8 cellular contexts compared by ENCODE assay signal in the genomic region with DNA sequence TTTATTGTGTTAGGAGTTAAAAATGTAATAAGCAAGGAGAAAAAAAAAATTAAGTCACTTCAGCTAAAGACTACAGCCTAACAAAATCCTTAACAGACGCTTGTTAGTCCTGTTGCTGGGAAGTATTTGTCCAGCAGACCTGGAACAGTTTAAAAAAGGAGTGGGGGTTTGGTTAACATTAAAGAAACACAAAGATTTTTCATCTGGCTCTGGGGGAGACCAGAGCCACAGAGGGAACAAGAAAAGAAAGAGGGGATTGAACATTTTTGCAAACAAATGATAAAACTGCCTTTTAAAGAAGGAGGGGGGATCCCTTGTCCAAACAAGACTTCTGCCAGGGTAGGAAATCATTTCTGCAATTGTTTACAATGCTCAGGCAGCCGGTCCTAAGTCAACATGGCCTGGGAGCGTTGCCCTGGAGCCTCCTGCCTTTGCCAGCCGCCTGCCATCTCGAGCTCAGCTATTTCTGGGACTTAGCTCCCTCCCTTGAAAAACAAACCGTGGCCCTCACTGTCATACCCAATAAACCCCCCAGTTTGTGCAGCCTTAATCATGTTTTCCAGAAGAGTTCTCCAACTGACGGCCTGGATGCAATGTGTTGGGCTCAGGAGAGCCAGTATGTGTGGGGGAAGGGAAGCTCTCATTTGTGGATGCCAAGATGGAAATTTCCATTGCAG.
DNase-seq lines count a peak whose midpoint lies in the region; ATAC-seq and TF ChIP-seq lines count a peak whose summit lies in the region.

No MANE protein-coding gene starts in this region.

- peak; percentile 77 for ATAC-seq in left lobe of liver
- no peak for ATAC-seq in HG03520 (IDR thresholded peaks at IDR 0.05; ENCODE audit: unreplicated experiment)
- ATAC-seq in HG02840 (IDR thresholded peaks at IDR 0.05; ENCODE audit: low FRiP score, unreplicated experiment), result no peak

- TF ChIP-seq CTCF in astrocyte of the spinal cord (IDR thresholded peaks at IDR 0.05; ENCODE audit: low read depth, low read length), result no peak

- in situ Hi-C loops in astrocyte of the spinal cord (cut with HindIII; ENCODE audit: low sequenced_read_pairs), result no loop called here

- no peak overlapping the region for H3K4me3 ChIP-seq in astrocyte of the spinal cord (ENCODE audit: low read depth, low read length)

- DNase-seq in NCI-H146 treated with DMSO at 0.1 percent for 48 hours (lab: John Stamatoyannopoulos, UW; ENCODE audit: unreplicated experiment), result peak; percentile 69
- DNase-seq in astrocyte of the spinal cord (ENCODE audit: low read depth, low spot score), result peak; percentile 25
- DNase-seq in left lobe of liver (ENCODE audit: low spot score), result peak; percentile 91
- DNase-seq in activated T-cell treated with anti-CD3 and anti-CD28 coated beads, Interleukin-2, amount 50 U/mL, for 48 hours, result no peak
- DNase-seq in NCI-H1048 (lab: John Stamatoyannopoulos, UW), result no peak

- H3K27ac ChIP-seq in temporal lobe (ENCODE audit: low read depth, low read length), result peak overlapping the region; percentile 36

Comparison
In these comparisons a context has a peak if more than half of its experiments do, and no peak if none do; other contexts are left out.
1. DNase-seq: peak in NCI-H146 treated with DMSO at 0.1 percent for 48 hours (single experiment), astrocyte of the spinal cord (single experiment) and left lobe of liver (single experiment); none in activated T-cell treated with anti-CD3 and anti-CD28 coated beads, Interleukin-2, amount 50 U/mL, for 48 hours (0 of 2) and NCI-H1048 (single experiment).